In genomic region chr13:97945792-97946419, GRCh38 we compare ENCODE assay signal across 21 cellular contexts. TPM values are rescaled to one million over a fixed set of nuclear protein-coding genes. Genes with fewer than 3 reads are reported as not detected.
DNase-seq lines count a peak whose midpoint lies in the region; ATAC-seq and TF ChIP-seq lines count a peak whose summit lies in the region.
"Had no signal": no experiment of that assay in that cellular context is flagged by ENCODE, and none has a peak within 500 bp of the region (broad histone marks: within the 10 kb centered on the region; RNA-seq: fewer than 3 reads in every experiment).

No MANE protein-coding gene starts in this region.

- TF ChIP-seq POLR2A in thyroid gland (IDR thresholded peaks at IDR 0.05), result no peak

- peak overlapping the region; percentile 58 for H3K27ac ChIP-seq in brain microvascular endothelial cell
- no peak overlapping the region for H3K27ac ChIP-seq in thyroid gland
- H3K27ac ChIP-seq: coronary artery, esophagus muscularis mucosa, sigmoid colon, upper lobe of left lung had no signal

- no peaks in the 10 kb centered on the region for H3K27me3 ChIP-seq in brain microvascular endothelial cell (replicated peaks)
- no peaks in the 10 kb centered on the region for H3K27me3 ChIP-seq in thyroid gland
- H3K27me3 ChIP-seq: esophagus muscularis mucosa, sigmoid colon, upper lobe of left lung had no signal

- peak; percentile 39 for TF ChIP-seq CTCF in brain microvascular endothelial cell (IDR thresholded peaks at IDR 0.05; ENCODE audit: low read depth, low read length, missing control alignments)
- no peak for TF ChIP-seq CTCF in thyroid gland (IDR thresholded peaks at IDR 0.05)

- H3K27ac Mint-ChIP-seq in activated naive CD4-positive, alpha-beta T cell treated with anti-CD3 and anti-CD28 coated beads, Interleukin-2, amount 50 U/mL, for 72 hours, result peak overlapping the region in 1 of 2 donors; percentile 15
- H3K27ac Mint-ChIP-seq: T-helper 1 cell treated with Interleukin-12 subunit alpha and Interleukin-12 subunit beta and Interleukin-4 antibody, amounts not matched to agents 30 μg/mL and 1 μg/mL, for 36 hours had no signal

- H3K36me3 Mint-ChIP-seq in activated naive CD4-positive, alpha-beta T cell treated with anti-CD3 and anti-CD28 coated beads, Interleukin-2, amount 50 U/mL, for 72 hours, result peaks cover 6% of the 10 kb centered on the region in 2 donors

- H3K36me3 ChIP-seq in brain microvascular endothelial cell (replicated peaks), result no peaks in the 10 kb centered on the region
- no peaks in the 10 kb centered on the region for H3K36me3 ChIP-seq in thyroid gland
- H3K36me3 ChIP-seq: esophagus muscularis mucosa, sigmoid colon, upper lobe of left lung had no signal

- no peaks in the 10 kb centered on the region for H3K4me1 ChIP-seq in thyroid gland
- H3K4me1 ChIP-seq: esophagus muscularis mucosa, sigmoid colon, upper lobe of left lung had no signal

- intact Hi-C loops in thyroid gland (cut with DNase I), result no loop called here

- peak; percentile 45 to 52 for ATAC-seq in activated naive CD4-positive, alpha-beta T cell treated with anti-CD3 and anti-CD28 coated beads, Interleukin-2, amount 50 U/mL, for 72 hours
- ATAC-seq in stimulated activated naive CD8-positive, alpha-beta T cell treated with anti-CD3 and anti-CD28 coated beads, Interleukin-15, Interleukin-2, amounts not matched to agents 100 U/mL and 50 U/mL, for 24 hours, result peak; percentile 46
- ATAC-seq in GM21423 (IDR thresholded peaks at IDR 0.05; ENCODE audit: unreplicated experiment), result no peak
- ATAC-seq in GM19455 (IDR thresholded peaks at IDR 0.05; ENCODE audit: unreplicated experiment), result no peak
- ATAC-seq: left colon had no signal

- no peak overlapping the region for H3K4me3 ChIP-seq in brain microvascular endothelial cell (ENCODE audit: low read depth, low read length)
- H3K4me3 ChIP-seq in thyroid gland (replicated peaks in 1 of 3), result no peak overlapping the region
- H3K4me3 ChIP-seq: coronary artery, esophagus muscularis mucosa, sigmoid colon, upper lobe of left lung had no signal

- WGBS in thyroid gland, 2 donors, result 91 to 94% methylated on average over 5 of the region's 5 CpGs

- H3K9me3 Mint-ChIP-seq in activated naive CD4-positive, alpha-beta T cell treated with anti-CD3 and anti-CD28 coated beads, Interleukin-2, amount 50 U/mL, for 72 hours, result peaks cover 4 to 5% of the 10 kb centered on the region in 2 donors
- H3K9me3 Mint-ChIP-seq: T-helper 1 cell treated with Interleukin-12 subunit alpha and Interleukin-12 subunit beta and Interleukin-4 antibody, amounts not matched to agents 30 μg/mL and 1 μg/mL, for 36 hours had no signal

- no peaks in the 10 kb centered on the region for H3K9me3 ChIP-seq in thyroid gland
- H3K9me3 ChIP-seq: esophagus muscularis mucosa, sigmoid colon, upper lobe of left lung had no signal

- no peak for DNase-seq in activated naive CD4-positive, alpha-beta T cell treated with anti-CD3 and anti-CD28 coated beads, Interleukin-2, amount 50 U/mL, for 72 hours (ENCODE audit: low spot score in 2 of 2)
- DNase-seq in activated naive CD4-positive, alpha-beta T cell treated with Interleukin-2 at 50 U/mL for 16 hours, result no peak
- DNase-seq in KBM-7 (peak; percentile 2), brain microvascular endothelial cell (peak; percentile 28), thyroid gland (no peak)
- DNase-seq in stimulated activated naive CD8-positive, alpha-beta T cell treated with anti-CD3 and anti-CD28 coated beads, Interleukin-15, Interleukin-2, amounts not matched to agents 100 U/mL and 50 U/mL, for 24 hours, result no peak
- DNase-seq: activated CD4-positive, CD25-positive, alpha-beta regulatory T cell treated with anti-CD3 and anti-CD28 coated beads, Interleukin-2, amount 50 U/mL, for 72 hours; activated T-cell treated with anti-CD3 and anti-CD28 coated beads, Interleukin-2, amount 50 U/mL, for 1 hour; COR-L47; hippocampal formation; left colon; NCI-H187 treated with DMSO at 0.1 percent for 48 hours; NCI-H526; sigmoid colon; stimulated activated CD4-positive, alpha-beta T cell treated with anti-CD3 and anti-CD28 coated beads, Interleukin-4, amount 100 ng/mL, for 1 hour; upper lobe of left lung had no signal

- in situ Hi-C loops in KBM-7 (cut with MboI; ENCODE audit: low pct_unique_long_range_greater_than_20kb, low sequenced_read_pairs) (no loop called here), brain microvascular endothelial cell (cut with HindIII; ENCODE audit: low pct_ligation_motif_present, low sequenced_read_pairs) (no loop called here)

RNA-seq across cellular contexts. Expression of gene IPO5, which starts 7.6 kb away (rescaled TPM):
- total RNA-seq in activated naive CD4-positive, alpha-beta T cell treated with anti-CD3 and anti-CD28 coated beads, Interleukin-2, amount 50 U/mL, for 72 hours, result 100 to 1,000 TPM; 228 to 256 TPM
- 100 to 1,000 TPM in 2 of 4 donors, 10 to 100 TPM in 2; 95.4 to 139 (median 108) TPM for total RNA-seq in thyroid gland

Comparison
In these comparisons a context has a peak if more than half of its experiments do, and no peak if none do; other contexts are left out.
1. ATAC-seq: peak in activated naive CD4-positive, alpha-beta T cell treated with anti-CD3 and anti-CD28 coated beads, Interleukin-2, amount 50 U/mL, for 72 hours (2 of 2) and stimulated activated naive CD8-positive, alpha-beta T cell treated with anti-CD3 and anti-CD28 coated beads, Interleukin-15, Interleukin-2, amounts not matched to agents 100 U/mL and 50 U/mL, for 24 hours (single experiment); none in GM21423 (single experiment) and GM19455 (single experiment).
2. DNase-seq: peak in KBM-7 (single experiment) and brain microvascular endothelial cell (single experiment); none in activated naive CD4-positive, alpha-beta T cell treated with anti-CD3 and anti-CD28 coated beads, Interleukin-2, amount 50 U/mL, for 72 hours (0 of 2), activated naive CD4-positive, alpha-beta T cell treated with Interleukin-2 at 50 U/mL for 16 hours (single experiment), stimulated activated naive CD8-positive, alpha-beta T cell treated with anti-CD3 and anti-CD28 coated beads, Interleukin-15, Interleukin-2, amounts not matched to agents 100 U/mL and 50 U/mL, for 24 hours (single experiment) and thyroid gland (0 of 2).